Comparison of ENCODE assay signal across 8 cellular contexts in the genomic region with DNA sequence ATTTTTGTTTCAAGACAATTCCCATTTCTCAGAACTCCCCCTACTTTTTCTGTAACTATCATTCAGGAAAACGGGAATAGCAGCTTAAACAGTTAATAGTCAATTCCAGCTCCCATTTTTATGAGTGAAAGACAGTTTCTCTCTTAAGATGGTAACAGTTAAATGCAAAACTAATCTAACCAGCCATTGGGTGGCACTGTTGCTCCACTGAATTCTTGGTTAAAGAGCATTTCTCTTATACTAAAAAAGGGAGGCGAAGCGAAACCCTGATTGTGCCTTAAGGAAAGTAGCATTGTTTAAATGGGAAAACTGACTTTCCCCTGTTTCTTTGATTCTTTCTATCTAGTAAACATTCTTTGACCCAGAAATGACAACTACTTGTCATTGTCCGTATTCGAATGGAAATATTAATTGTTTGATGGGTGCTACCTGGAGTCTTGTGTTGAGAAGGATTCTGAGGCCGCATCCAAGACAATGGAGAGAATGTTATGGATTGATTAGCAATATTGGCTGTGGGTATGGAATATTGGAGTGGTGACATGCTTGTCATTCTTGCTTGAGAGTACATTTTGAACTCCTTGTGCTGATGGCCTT.
A peak's percentile ranks its signal among the peaks of the same experiment; 100 is the strongest.
DNase-seq lines count a peak whose midpoint lies in the region; ATAC-seq, FAIRE-seq and TF ChIP-seq lines count a peak whose summit lies in the region.

No MANE protein-coding gene starts in this region.

- H3K14ac ChIP-seq in H1 (ENCODE audit: insufficient read length), result no peak overlapping the region

- no peak overlapping the region for H3K9ac ChIP-seq in H1 (replicated peaks in 1 of 4; ENCODE audit: extremely low read depth in 1 of 4, low read depth in 3 of 4, low read length in 3 of 4)

- H3K56ac ChIP-seq in H1 (replicated peaks; ENCODE audit: insufficient read length, low read depth, low read length), result no peak overlapping the region

- no peak overlapping the region for H3K4me3 ChIP-seq in H1 (ENCODE audit: extremely low read depth in 1 of 4, insufficient read depth in 2 of 4, low read depth in 3 of 4, low read length in 4 of 4)

- no peaks in the 10 kb centered on the region for H3K79me1 ChIP-seq in H1 (ENCODE audit: low read depth, low read length)

- H4K20me1 ChIP-seq in H1 (replicated peaks in 1 of 2; ENCODE audit: control insufficient read depth in 1 of 2, insufficient read depth in 2 of 2, low read length in 2 of 2), result no peaks in the 10 kb centered on the region

- no peak overlapping the region for H2BK15ac ChIP-seq in H1 (ENCODE audit: low read length)

- no peak overlapping the region for H2AFZ ChIP-seq in H1 (ENCODE audit: low read length)

- H2BK5ac ChIP-seq in H1 (ENCODE audit: low read depth, low read length), result no peak overlapping the region

- H2BK20ac ChIP-seq in H1 (ENCODE audit: low read length), result no peak overlapping the region

- H3K4me2 ChIP-seq in H1 (ENCODE audit: insufficient read depth in 1 of 2, low read depth in 2 of 2, low read length in 2 of 2), result no peak overlapping the region

- H3K27me3 Mint-ChIP-seq in mesothelial cell of epicardium (ENCODE audit: low read depth), result no peaks in the 10 kb centered on the region

- no peak overlapping the region for H4K8ac ChIP-seq in H1 (ENCODE audit: extremely low read depth, insufficient read depth, low read length)

- H3K27ac Mint-ChIP-seq in mesothelial cell of epicardium, result no peak overlapping the region

- H2AK5ac ChIP-seq in H1 (ENCODE audit: low read depth, low read length), result no peak overlapping the region

- TF ChIP-seq POLR2A in H54 (IDR thresholded peaks at IDR 0.05; ENCODE audit: low read depth, low read length) (no peak), H1 (IDR thresholded peaks at IDR 0.05; ENCODE audit: control extremely low read depth in 1 of 2, low read depth in 2 of 2, low read length in 2 of 2) (no peak)

- H4K91ac ChIP-seq in H1 (replicated peaks; ENCODE audit: insufficient read length, low read length), result no peak overlapping the region

- CTCF ChIA-PET in H1 (lab: Charles Lee; ENCODE audit: partially characterized antibody), result interaction anchor here (0.6 to 3.9 kb wide), 19 partner anchors 11 to 491 kb away, joined by 3 to 30 read pairs (median 4); no protein-coding TSS in a partner anchor

- H3K18ac ChIP-seq in H1 (ENCODE audit: extremely low read depth, low read length), result no peak overlapping the region

- H3K27me3 ChIP-seq in H1 (replicated peaks in 1 of 4; ENCODE audit: control insufficient read depth in 3 of 4, extremely low read depth in 1 of 4, insufficient read depth in 3 of 4, low read length in 3 of 4), result no peaks in the 10 kb centered on the region

- 70% methylated on average over 6 of the region's 6 CpGs; no CpG with 5 or more reads in 1 of the 2 experiments for WGBS in H1 (ENCODE audit: extremely low coverage in 1 of 2, insufficient coverage in 1 of 2, insufficient read length in 1 of 2, insufficient replicate concordance in 2 of 2, low coverage in 1 of 2, low lambda C conversion rate in 2 of 2, missing lambda C conversion rate in 1 of 2), 2 experiments

- FAIRE-seq in H54 (lab: Jason Lieb, UNC) (peak; percentile 68), H1 (lab: Jason Lieb, UNC) (peak; percentile 69)

- H3K36me3 ChIP-seq in H1 (ENCODE audit: control insufficient read depth in 2 of 4, insufficient read depth in 4 of 4, low read length in 3 of 4), result no peaks in the 10 kb centered on the region

- in situ Hi-C loops in ACHN (cut with HindIII; ENCODE audit: low pct_ligation_motif_present, low pct_unique_long_range_greater_than_20kb, low sequenced_read_pairs), result no loop called here

- H3K79me2 ChIP-seq in H1 (ENCODE audit: control insufficient read depth in 1 of 2, insufficient read depth in 2 of 2, low read length in 2 of 2), result no peaks in the 10 kb centered on the region

- ATAC-seq in omental fat pad (ENCODE audit: low FRiP score), result no peak

- DNase-seq in ACHN (peak; percentile 61), GF-D8 (lab: John Stamatoyannopoulos, UW) (peak; percentile 35), H54 (ENCODE audit: insufficient read length, low spot score) (peak; percentile 3), KG1 (lab: John Stamatoyannopoulos, UW) (peak; percentile 1), RPMI8226 (peak; percentile 66), H1 (ENCODE audit: low read depth in 1 of 2, low spot score in 2 of 2) (peak; percentile 41 to 77), mesothelial cell of epicardium (ENCODE audit: low spot score in 2 of 2, unreplicated experiment in 2 of 2) (peak; percentile 22 to 76), omental fat pad (ENCODE audit: low spot score) (no peak)

- no peak overlapping the region for H3K23ac ChIP-seq in H1 (ENCODE audit: insufficient read length)

- no peak for TF ChIP-seq EP300 in H1 (IDR thresholded peaks at IDR 0.05; ENCODE audit: borderline replicate concordance in 1 of 2, low read depth in 2 of 2, low read length in 2 of 2)

- POLR2A ChIA-PET in H1 (lab: Charles Lee; ENCODE audit: partially characterized antibody), result no interaction called here

- no peaks in the 10 kb centered on the region for H3K9me3 Mint-ChIP-seq in mesothelial cell of epicardium

- H2BK120ac ChIP-seq in H1 (replicated peaks; ENCODE audit: low read depth, low read length), result no peak overlapping the region

- H3K36me3 Mint-ChIP-seq in mesothelial cell of epicardium, result no peaks in the 10 kb centered on the region

- no peak overlapping the region for H3K4me3 Mint-ChIP-seq in mesothelial cell of epicardium

- no peaks in the 10 kb centered on the region for H3K4me1 ChIP-seq in H1 (replicated peaks in 1 of 4; ENCODE audit: control insufficient read depth in 3 of 4, insufficient read depth in 4 of 4, low read length in 3 of 4)

- TF ChIP-seq RAD21 in H1 (IDR thresholded peaks at IDR 0.05 in 1 of 2, conservative IDR thresholded peaks at IDR 0.05 in 1 of 2; ENCODE audit: low read depth in 2 of 2, low read length in 2 of 2), result peak; percentile 92 to 93

- no peak overlapping the region for H2BK12ac ChIP-seq in H1 (ENCODE audit: low read depth, low read length)

- no peaks in the 10 kb centered on the region for H3K23me2 ChIP-seq in H1 (ENCODE audit: low read depth, low read length)

- H3K4me1 Mint-ChIP-seq in mesothelial cell of epicardium, result peaks cover 5% of the 10 kb centered on the region

- H3K4ac ChIP-seq in H1 (replicated peaks; ENCODE audit: insufficient read length, low read depth, low read length), result no peak overlapping the region

- no peak overlapping the region for H4K5ac ChIP-seq in H1 (ENCODE audit: insufficient read length, low read depth, low read length)

- no peak overlapping the region for H3K27ac ChIP-seq in H1 (ENCODE audit: low read depth, low read length)

- TF ChIP-seq CTCF in H1 (IDR thresholded peaks at IDR 0.05; ENCODE audit: control extremely low read depth in 1 of 3, insufficient read depth in 1 of 3, low read depth in 1 of 3, low read length in 3 of 3) (peak in 2 of 3 experiments; percentile 55 to 64; a peak in 2 of 4 replicates), mesothelial cell of epicardium (IDR thresholded peaks at IDR 0.05; ENCODE audit: unreplicated experiment) (peak; percentile 69), omental fat pad (IDR thresholded peaks at IDR 0.05) (peak in 1 of 3 donors; percentile 53)

- H3K9me3 ChIP-seq in H1 (ENCODE audit: insufficient read depth in 2 of 2, low read depth in 1 of 2, low read length in 1 of 2), result no peaks in the 10 kb centered on the region

TF ChIP-seq in H1, 55 proteins besides CTCF, POLR2A, EP300 and RAD21:
- TF ChIP-seq TAF1 (IDR thresholded peaks at IDR 0.05; ENCODE audit: low read depth, low read length), result no peak
- TF ChIP-seq CBX5 (IDR thresholded peaks at IDR 0.05; ENCODE audit: low read depth, low read length), result no peak
- TF ChIP-seq CHD1 (IDR thresholded peaks at IDR 0.05; ENCODE audit: low read depth, low read length), result no peak
- TF ChIP-seq TCF12 (IDR thresholded peaks at IDR 0.05; ENCODE audit: low read depth, low read length), result no peak
- TF ChIP-seq POU5F1 (IDR thresholded peaks at IDR 0.05; ENCODE audit: low read depth, low read length), result no peak
- no peak for TF ChIP-seq NANOG (IDR thresholded peaks at IDR 0.05; ENCODE audit: insufficient read depth, low read depth, low read length, poor library complexity, severe bottlenecking)
- TF ChIP-seq HDAC6 (IDR thresholded peaks at IDR 0.05; ENCODE audit: low read depth, low read length), result no peak
- TF ChIP-seq ASH2L (IDR thresholded peaks at IDR 0.05; ENCODE audit: low read length), result no peak
- no peak for TF ChIP-seq KDM1A (IDR thresholded peaks at IDR 0.05; ENCODE audit: borderline replicate concordance, low read length)
- TF ChIP-seq KDM5A (IDR thresholded peaks at IDR 0.05; ENCODE audit: low read length), result no peak
- TF ChIP-seq CBX8 (IDR thresholded peaks at IDR 0.05; ENCODE audit: borderline replicate concordance, low read depth, low read length), result no peak
- TF ChIP-seq BRCA1 (IDR thresholded peaks at IDR 0.05; ENCODE audit: low read depth, low read length), result no peak
- TF ChIP-seq SP2 (IDR thresholded peaks at IDR 0.05; ENCODE audit: low read length), result no peak
- no peak for TF ChIP-seq PHF8 (conservative IDR thresholded peaks at IDR 0.05; ENCODE audit: low read depth, low read length)
- no peak for TF ChIP-seq RBBP5 (IDR thresholded peaks at IDR 0.05; ENCODE audit: borderline replicate concordance, low read depth, low read length)
- TF ChIP-seq EGR1 (IDR thresholded peaks at IDR 0.05; ENCODE audit: borderline replicate concordance, low read depth, low read length), result no peak
- no peak; a peak in 1 of 4 replicates for TF ChIP-seq HDAC2 (IDR thresholded peaks at IDR 0.05; ENCODE audit: borderline replicate concordance in 1 of 2, low read depth in 2 of 2, low read length in 2 of 2)
